In the genomic region with DNA sequence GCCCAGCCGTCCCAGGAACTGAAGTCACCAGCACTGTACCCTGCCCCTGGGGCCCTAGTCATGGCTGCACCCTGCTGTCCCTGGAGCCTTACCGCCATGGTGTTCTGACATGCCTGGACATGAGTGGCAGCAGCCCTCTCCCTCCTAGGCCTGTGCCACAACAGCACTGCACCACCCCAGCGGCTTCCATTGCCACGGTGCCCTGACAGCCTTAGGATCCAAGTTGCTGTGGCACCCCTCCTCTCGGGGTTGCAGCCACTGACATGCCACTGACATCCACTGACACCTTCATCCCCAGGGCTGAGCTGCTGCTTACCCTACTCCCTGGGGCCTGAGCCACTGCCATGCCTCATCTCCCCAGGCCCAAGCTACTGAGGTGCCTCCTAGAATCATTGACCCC, we compare ENCODE assay signal across 1 cellular context.
TF ChIP-seq lines count a peak whose summit lies in the region.

No MANE protein-coding gene starts in this region.

TF ChIP-seq in HepG2, 621 proteins besides CTCF, POLR2A, EP300 and RAD21:
- no peak for TF ChIP-seq SP4 (CRISPR knock-in tag; IDR thresholded peaks at IDR 0.05)
- TF ChIP-seq, protein P1, sequence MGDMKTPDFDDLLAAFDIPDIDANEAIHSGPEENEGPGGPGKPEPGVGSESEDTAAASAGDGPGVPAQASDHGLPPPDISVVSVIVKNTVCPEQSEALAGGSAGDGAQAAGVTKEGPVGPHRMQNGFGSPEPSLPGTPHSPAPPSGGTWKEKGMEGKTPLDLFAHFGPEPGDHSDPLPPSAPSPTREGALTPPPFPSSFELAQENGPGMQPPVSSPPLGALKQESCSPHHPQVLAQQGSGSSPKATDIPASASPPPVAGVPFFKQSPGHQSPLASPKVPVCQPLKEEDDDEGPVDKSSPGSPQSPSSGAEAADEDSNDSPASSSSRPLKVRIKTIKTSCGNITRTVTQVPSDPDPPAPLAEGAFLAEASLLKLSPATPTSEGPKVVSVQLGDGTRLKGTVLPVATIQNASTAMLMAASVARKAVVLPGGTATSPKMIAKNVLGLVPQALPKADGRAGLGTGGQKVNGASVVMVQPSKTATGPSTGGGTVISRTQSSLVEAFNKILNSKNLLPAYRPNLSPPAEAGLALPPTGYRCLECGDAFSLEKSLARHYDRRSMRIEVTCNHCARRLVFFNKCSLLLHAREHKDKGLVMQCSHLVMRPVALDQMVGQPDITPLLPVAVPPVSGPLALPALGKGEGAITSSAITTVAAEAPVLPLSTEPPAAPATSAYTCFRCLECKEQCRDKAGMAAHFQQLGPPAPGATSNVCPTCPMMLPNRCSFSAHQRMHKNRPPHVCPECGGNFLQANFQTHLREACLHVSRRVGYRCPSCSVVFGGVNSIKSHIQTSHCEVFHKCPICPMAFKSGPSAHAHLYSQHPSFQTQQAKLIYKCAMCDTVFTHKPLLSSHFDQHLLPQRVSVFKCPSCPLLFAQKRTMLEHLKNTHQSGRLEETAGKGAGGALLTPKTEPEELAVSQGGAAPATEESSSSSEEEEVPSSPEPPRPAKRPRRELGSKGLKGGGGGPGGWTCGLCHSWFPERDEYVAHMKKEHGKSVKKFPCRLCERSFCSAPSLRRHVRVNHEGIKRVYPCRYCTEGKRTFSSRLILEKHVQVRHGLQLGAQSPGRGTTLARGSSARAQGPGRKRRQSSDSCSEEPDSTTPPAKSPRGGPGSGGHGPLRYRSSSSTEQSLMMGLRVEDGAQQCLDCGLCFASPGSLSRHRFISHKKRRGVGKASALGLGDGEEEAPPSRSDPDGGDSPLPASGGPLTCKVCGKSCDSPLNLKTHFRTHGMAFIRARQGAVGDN (CRISPR knock-in tag; IDR thresholded peaks at IDR 0.05) = peak; percentile 13; the same call in 1 of the 2 replicates
- TF ChIP-seq ZMYM4 (CRISPR knock-in tag; IDR thresholded peaks at IDR 0.05) = no peak
- no peak for TF ChIP-seq ZNF839 (CRISPR knock-in tag; IDR thresholded peaks at IDR 0.05; ENCODE audit: borderline replicate concordance)
